25 cellular contexts compared by ENCODE assay signal in the genomic region with DNA sequence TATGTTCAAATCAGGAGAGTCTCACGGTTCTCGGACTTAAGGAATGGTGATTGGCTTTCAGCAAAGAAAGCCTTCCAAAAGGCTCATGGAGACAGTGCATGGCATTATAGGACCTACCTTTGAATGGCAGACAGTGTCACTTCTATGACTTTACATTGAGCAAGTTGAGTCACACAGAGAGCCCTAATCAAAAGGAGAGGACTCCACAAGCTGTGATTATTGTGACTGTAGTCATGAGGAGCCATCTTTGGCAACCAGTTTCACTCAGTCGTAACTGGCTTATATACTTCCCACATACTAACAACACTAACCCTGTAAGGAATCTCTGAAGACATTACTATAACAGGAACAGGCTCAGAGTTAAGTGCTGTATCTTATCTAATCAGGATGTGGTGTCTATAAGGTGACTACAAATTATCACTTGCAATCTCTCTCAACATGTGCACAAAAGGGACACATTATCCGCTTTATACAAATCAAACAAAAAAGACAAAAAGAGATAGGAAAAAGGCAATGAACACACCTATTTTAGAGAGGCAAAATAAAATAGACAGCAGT. TPM values are rescaled to one million over a fixed set of nuclear protein-coding genes. Genes with fewer than 3 reads are reported as not detected.
DNase-seq lines count a peak whose midpoint lies in the region; ATAC-seq and TF ChIP-seq lines count a peak whose summit lies in the region.
"Had no signal": no experiment of that assay in that cellular context is flagged by ENCODE, and none has a peak within 500 bp of the region (broad histone marks: within the 10 kb centered on the region; RNA-seq: fewer than 3 reads in every experiment).

No MANE protein-coding gene starts in this region.

- in situ Hi-C loops in Panc1 (cut with HindIII; ENCODE audit: low pct_unique_long_range_greater_than_20kb, low sequenced_read_pairs): no loop called here

- H3K4me3 ChIP-seq in Panc1 (ENCODE audit: low read depth in 2 of 2, low read length in 2 of 2): no peak overlapping the region
- H3K4me3 ChIP-seq: BLaER1, GM12878, GM23338, SJSA1 had no signal

- DNase-seq in activated naive CD4-positive, alpha-beta T cell treated with anti-CD3 and anti-CD28 coated beads, Interleukin-2, amount 10 ng/mL, durations not matched to agents 7 days and 5 days: no peak
- no peak for DNase-seq in activated naive CD4-positive, alpha-beta T cell treated with anti-CD3 and anti-CD28 coated beads for 36 hours
- DNase-seq in Panc1 (ENCODE audit: low read depth, low spot score) (no peak), NCI-H2196 treated with DMSO at 0.1 percent for 48 hours (lab: John Stamatoyannopoulos, UW; ENCODE audit: unreplicated experiment) (no peak), SW480 (ENCODE audit: low spot score) (no peak)
- peak; percentile 2 for DNase-seq in central memory CD4-positive, alpha-beta T cell
- DNase-seq: CD4-positive, alpha-beta T cell; COR-L47; H9; NCI-H1048; NCI-H1417; NCI-H187; NCI-H2171 treated with DMSO at 0.1 percent for 48 hours; NCI-H524; NCI-H774; Right ventricle myocardium superior; RPMI8226 had no signal

- H3K27ac Mint-ChIP-seq in activated naive CD4-positive, alpha-beta T cell treated with anti-CD3 and anti-CD28 coated beads, Interleukin-2, amount 10 ng/mL, durations not matched to agents 7 days and 5 days: peak overlapping the region; percentile 2
- no peak overlapping the region for H3K27ac Mint-ChIP-seq in activated naive CD4-positive, alpha-beta T cell treated with anti-CD3 and anti-CD28 coated beads for 36 hours
- H3K27ac Mint-ChIP-seq: CD4-positive, alpha-beta T cell; GM23338; H9 had no signal

- no TSS peak for BruUV-seq in Panc1 (replicated peaks; lab: Mats Ljungman, UMichigan)

- intact Hi-C loops in activated naive CD4-positive, alpha-beta T cell treated with anti-CD3 and anti-CD28 coated beads for 36 hours (cut with micrococcal nuclease): no loop called here
- intact Hi-C loops in Panc1 (cut with micrococcal nuclease; ENCODE audit: unreplicated experiment): no loop called here

- POLR2A ChIA-PET in Panc1 (lab: Charles Lee): no interaction called here

- H3K27me3 Mint-ChIP-seq in activated naive CD4-positive, alpha-beta T cell treated with anti-CD3 and anti-CD28 coated beads, Interleukin-2, amount 10 ng/mL, durations not matched to agents 7 days and 5 days: peaks cover under 1% of the 10 kb centered on the region
- no peaks in the 10 kb centered on the region for H3K27me3 Mint-ChIP-seq in activated naive CD4-positive, alpha-beta T cell treated with anti-CD3 and anti-CD28 coated beads for 36 hours (ENCODE audit: low read depth)

- H3K4me1 ChIP-seq in Panc1 (ENCODE audit: control insufficient read depth, insufficient read depth, low read length): no peaks in the 10 kb centered on the region
- H3K4me1 ChIP-seq: SJSA1 had no signal

- H3K9me3 ChIP-seq in Panc1 (ENCODE audit: control insufficient read depth, insufficient read depth, low read depth, low read length): no peaks in the 10 kb centered on the region
- H3K9me3 ChIP-seq: BLaER1, SJSA1 had no signal

- H3K36me3 ChIP-seq in Panc1 (ENCODE audit: control insufficient read depth, insufficient read depth, low read length): no peaks in the 10 kb centered on the region
- H3K36me3 ChIP-seq: BLaER1, SJSA1 had no signal

- ATAC-seq in Panc1 (0 out of 2 replicates have a peak, but pooled peaks have one; percentile 2), HG03175 (IDR thresholded peaks at IDR 0.05; ENCODE audit: unreplicated experiment) (no peak)
- ATAC-seq: GM12878, GM23338 had no signal

- H3K27me3 ChIP-seq in Panc1 (ENCODE audit: control insufficient read depth, insufficient read depth, low read length): peaks cover 67% of the 10 kb centered on the region
- H3K27me3 ChIP-seq: BLaER1 had no signal

- no peak overlapping the region for H3K27ac ChIP-seq in Panc1 (ENCODE audit: low read length)
- H3K27ac ChIP-seq: BLaER1, KMS-11, SJSA1 had no signal

- peaks cover 11% of the 10 kb centered on the region for H3K36me3 Mint-ChIP-seq in activated naive CD4-positive, alpha-beta T cell treated with anti-CD3 and anti-CD28 coated beads, Interleukin-2, amount 10 ng/mL, durations not matched to agents 7 days and 5 days
- peaks cover 2% of the 10 kb centered on the region for H3K36me3 Mint-ChIP-seq in activated naive CD4-positive, alpha-beta T cell treated with anti-CD3 and anti-CD28 coated beads for 36 hours (ENCODE audit: low read depth)

- CTCF ChIA-PET in activated naive CD4-positive, alpha-beta T cell treated with anti-CD3 and anti-CD28 coated beads, Interleukin-2, amount 10 ng/mL, durations not matched to agents 7 days and 5 days (lab: Charles Lee): no interaction called here
- CTCF ChIA-PET in activated naive CD4-positive, alpha-beta T cell treated with anti-CD3 and anti-CD28 coated beads for 36 hours (lab: Charles Lee): no interaction called here
- CTCF ChIA-PET in Panc1 (lab: Charles Lee): no interaction called here

- peaks cover 11% of the 10 kb centered on the region for H3K9me3 Mint-ChIP-seq in activated naive CD4-positive, alpha-beta T cell treated with anti-CD3 and anti-CD28 coated beads, Interleukin-2, amount 10 ng/mL, durations not matched to agents 7 days and 5 days
- H3K9me3 Mint-ChIP-seq in activated naive CD4-positive, alpha-beta T cell treated with anti-CD3 and anti-CD28 coated beads for 36 hours: no peaks in the 10 kb centered on the region
- H3K9me3 Mint-ChIP-seq: CD4-positive, alpha-beta T cell had no signal

- no peak overlapping the region for H3K4me3 Mint-ChIP-seq in activated naive CD4-positive, alpha-beta T cell treated with anti-CD3 and anti-CD28 coated beads, Interleukin-2, amount 10 ng/mL, durations not matched to agents 7 days and 5 days
- H3K4me3 Mint-ChIP-seq in activated naive CD4-positive, alpha-beta T cell treated with anti-CD3 and anti-CD28 coated beads for 36 hours: no peak overlapping the region
- H3K4me3 Mint-ChIP-seq: CD4-positive, alpha-beta T cell; GM23338; H9 had no signal

- TF ChIP-seq CTCF in Panc1 (IDR thresholded peaks at IDR 0.05): no peak

- peaks cover 35% of the 10 kb centered on the region for H3K4me1 Mint-ChIP-seq in activated naive CD4-positive, alpha-beta T cell treated with anti-CD3 and anti-CD28 coated beads, Interleukin-2, amount 10 ng/mL, durations not matched to agents 7 days and 5 days
- peaks cover 39% of the 10 kb centered on the region for H3K4me1 Mint-ChIP-seq in activated naive CD4-positive, alpha-beta T cell treated with anti-CD3 and anti-CD28 coated beads for 36 hours (ENCODE audit: low read depth)
- H3K4me1 Mint-ChIP-seq: GM23338 had no signal

RNA-seq across cellular contexts. Expression of a gene that starts 6.1 kb away (rescaled TPM):
- 1 to 10 TPM; 1.2 to 2.4 TPM for total RNA-seq in activated naive CD4-positive, alpha-beta T cell treated with anti-CD3 and anti-CD28 coated beads for 36 hours
- not detected for total RNA-seq in Panc1 (2021; ENCODE audit: unreplicated experiment)
- polyA plus RNA-seq in Panc1 (2012; ENCODE audit: insufficient read length): not detected
- total RNA-seq: A172; CD4-positive, alpha-beta T cell; GM23338; H9; Right ventricle myocardium superior; SJSA1 had no signal
- polyA plus RNA-seq: AG04450, GM23338 had no signal

RNA-seq across cellular contexts. Expression of a gene that starts 27.4 kb away (rescaled TPM):
- not detected for total RNA-seq in activated naive CD4-positive, alpha-beta T cell treated with anti-CD3 and anti-CD28 coated beads for 36 hours
- not detected for total RNA-seq in Panc1 (2021; ENCODE audit: unreplicated experiment)
- polyA plus RNA-seq in Panc1 (2012; ENCODE audit: insufficient read length): not detected
- total RNA-seq: A172; CD4-positive, alpha-beta T cell; GM23338; Right ventricle myocardium superior; SJSA1 had no signal
- polyA plus RNA-seq: AG04450, GM23338 had no signal

RNA-seq across cellular contexts. Expression of a gene that starts 54.7 kb away (rescaled TPM):
- total RNA-seq in activated naive CD4-positive, alpha-beta T cell treated with anti-CD3 and anti-CD28 coated beads for 36 hours: not detected
- total RNA-seq in Panc1 (2021; ENCODE audit: unreplicated experiment): not detected
- polyA plus RNA-seq in Panc1 (2012; ENCODE audit: insufficient read length): not detected
- total RNA-seq: A172; CD4-positive, alpha-beta T cell; GM12878; GM23338; H9; Right ventricle myocardium superior; SJSA1 had no signal
- polyA plus RNA-seq: AG04450, GM12878, GM23338 had no signal
